Comparison of ENCODE assay signal across 4 cellular contexts in genomic region chr15:43212951-43213350, GRCh38. TPM values are rescaled to one million over a fixed set of nuclear protein-coding genes. Genes with fewer than 3 reads are reported as not detected.
"Had no signal": no experiment of that assay in that cellular context is flagged by ENCODE, and none has a peak within 500 bp of the region (broad histone marks: within the 10 kb centered on the region; RNA-seq: fewer than 3 reads in every experiment).

No MANE protein-coding gene starts in this region.

- H3K4me3 ChIP-seq: GM12878 had no signal

- ATAC-seq: GM12878 had no signal

- DNase-seq: GDM1, GF-D8 had no signal

RNA-seq across cellular contexts. Expression of gene EPB42, which starts 7.9 kb away (rescaled TPM):
- total RNA-seq: G401, GM12878 had no signal

RNA-seq across cellular contexts. Expression of gene TGM5, which starts 53.8 kb away (rescaled TPM):
- total RNA-seq: G401 had no signal
